ENCODE assay signal across 27 cellular contexts in genomic region chr14:39366460-39367386, GRCh38.
A peak's percentile ranks its signal among the peaks of the same experiment; 100 is the strongest.
DNase-seq lines count a peak whose midpoint lies in the region; ATAC-seq and TF ChIP-seq lines count a peak whose summit lies in the region.
"Had no signal": no experiment of that assay in that cellular context is flagged by ENCODE, and none has a peak within 500 bp of the region (broad histone marks: within the 10 kb centered on the region; RNA-seq: fewer than 3 reads in every experiment).

No MANE protein-coding gene starts in this region.

- no peak overlapping the region for H3K4me2 ChIP-seq in trophoblast cell (ENCODE audit: low read length)
- H3K4me2 ChIP-seq: hepatocyte, smooth muscle cell had no signal

- no peaks in the 10 kb centered on the region for H3K27me3 ChIP-seq in HUES48 (ENCODE audit: control insufficient read depth, insufficient read depth, low read length)
- H3K27me3 ChIP-seq in trophoblast cell (ENCODE audit: insufficient read depth, low read length): no peaks in the 10 kb centered on the region
- H3K27me3 ChIP-seq in vagina: no peaks in the 10 kb centered on the region
- H3K27me3 ChIP-seq: body of pancreas, esophagus muscularis mucosa, hepatocyte, testis had no signal

- H3K4ac ChIP-seq in trophoblast cell (ENCODE audit: low read depth, low read length): no peak overlapping the region

- peak overlapping the region; percentile 32 for H2AFZ ChIP-seq in trophoblast cell (ENCODE audit: insufficient read depth, low read length, poor library complexity)
- H2AFZ ChIP-seq: hepatocyte had no signal

- WGBS in trophoblast cell (ENCODE audit: extremely low coverage, insufficient coverage, insufficient read length): no CpG with 5 or more reads among the region's 10 CpGs

- POLR2A ChIA-PET in WTC11 (lab: Charles Lee): interaction anchor here (0.5 to 1.0 kb wide), 3 partner anchors 135 to 256 kb away, joined by 3 to 5 read pairs (median 4); no protein-coding TSS in a partner anchor

- peak overlapping the region; percentile 76; the same call in 1 of the 2 replicates for H3K27ac Mint-ChIP-seq in WTC11
- H3K27ac Mint-ChIP-seq: activated CD4-positive, alpha-beta T cell treated with anti-CD3 and anti-CD28 coated beads, Interleukin-2, amount 10 ng/mL, durations not matched to agents 7 days and 5 days; activated T-helper 1 cell treated with anti-CD3 and anti-CD28 coated beads, Interleukin-12 subunit alpha, Interleukin-12 subunit beta, Interleukin-2, Interleukin-4 antibody, amounts not matched to agents 30 ng/mL and 10 ng/mL and 1 ng/mL, durations not matched to agents 14 hours and 24 hours and 36 hours; stimulated activated memory B cell treated with anti-CD40 and anti-IgM and Interleukin-4, amounts not matched to agents 10 μg/mL and 1 μg/mL and 100 μg/mL, for 72 hours had no signal

- peak overlapping the region; percentile 36 for H2BK12ac ChIP-seq in trophoblast cell (ENCODE audit: low read length)

- H3K23ac ChIP-seq in trophoblast cell (ENCODE audit: low read length): peak overlapping the region; percentile 17

- H3K14ac ChIP-seq in trophoblast cell (ENCODE audit: low read length): peak overlapping the region; percentile 42

- H3K79me2 ChIP-seq in trophoblast cell (ENCODE audit: control insufficient read depth, insufficient read depth, low read length, poor library complexity): no peaks in the 10 kb centered on the region

- no peak overlapping the region for H2BK5ac ChIP-seq in trophoblast cell (ENCODE audit: low read depth, low read length, poor library complexity)

- CTCF ChIA-PET in WTC11 (lab: Charles Lee): interaction anchor here (0.7 to 1.3 kb wide), 4 partner anchors 135 to 196 kb away, joined by 3 to 6 read pairs (median 5); partner anchors contain the start of gene TRAPPC6B

- H3K27me3 Mint-ChIP-seq in WTC11 (ENCODE audit: low read depth): no peaks in the 10 kb centered on the region
- H3K27me3 Mint-ChIP-seq: activated CD4-positive, alpha-beta T cell treated with anti-CD3 and anti-CD28 coated beads, Interleukin-2, amount 10 ng/mL, durations not matched to agents 7 days and 5 days; effector memory CD8-positive, alpha-beta T cell; stimulated activated memory B cell treated with anti-CD40 and anti-IgM and Interleukin-4, amounts not matched to agents 10 μg/mL and 1 μg/mL and 100 μg/mL, for 72 hours had no signal

- H3K79me1 ChIP-seq in trophoblast cell (ENCODE audit: low read length): peaks cover 4% of the 10 kb centered on the region

- no peak overlapping the region for H3K4me3 ChIP-seq in HUES48 (ENCODE audit: low read depth, low read length)
- H3K4me3 ChIP-seq in trophoblast cell (ENCODE audit: low read depth, low read length): no peak overlapping the region
- no peak overlapping the region for H3K4me3 ChIP-seq in vagina
- H3K4me3 ChIP-seq: body of pancreas, esophagus muscularis mucosa, HAP-1, hepatocyte, smooth muscle cell, testis had no signal

- no peak overlapping the region for H2BK120ac ChIP-seq in trophoblast cell (ENCODE audit: insufficient read depth, low read length, poor library complexity)

- DNase-seq in WTC11 (ENCODE audit: low spot score) (no peak), left lobe of liver (ENCODE audit: low spot score) (no peak), trophoblast cell (no peak), vagina (ENCODE audit: extremely low spot score in 2 of 2) (no peak), NCI-H1092 treated with DMSO at 0.1 percent for 48 hours (lab: John Stamatoyannopoulos, UW) (no peak)
- no peak for DNase-seq in stimulated activated CD4-positive, alpha-beta T cell treated with anti-CD3 and anti-CD28 coated beads, Interleukin-1b, Interleukin-23, amount 100 ng/mL, for 48 hours
- DNase-seq: activated CD4-positive, alpha-beta T cell treated with anti-CD3 and anti-CD28 coated beads, Interleukin-2, amount 10 ng/mL, durations not matched to agents 7 days and 5 days; body of pancreas; Calu3; effector memory CD8-positive, alpha-beta T cell; foreskin melanocyte; NCI-H1105 treated with DMSO at 0.1 percent for 48 hours; NCI-H2029 treated with DMSO at 0.1 percent for 48 hours; NCI-H345; NCI-H748 treated with DMSO at 0.1 percent for 48 hours; testis had no signal

- peak overlapping the region; percentile 26 for H4K12ac ChIP-seq in trophoblast cell (ENCODE audit: low read depth, low read length)

- no peak overlapping the region for H3K4me3 Mint-ChIP-seq in WTC11
- H3K4me3 Mint-ChIP-seq: activated CD4-positive, alpha-beta T cell treated with anti-CD3 and anti-CD28 coated beads, Interleukin-2, amount 10 ng/mL, durations not matched to agents 7 days and 5 days; activated T-helper 1 cell treated with anti-CD3 and anti-CD28 coated beads, Interleukin-12 subunit alpha, Interleukin-12 subunit beta, Interleukin-2, Interleukin-4 antibody, amounts not matched to agents 30 ng/mL and 10 ng/mL and 1 ng/mL, durations not matched to agents 14 hours and 24 hours and 36 hours; CD14-positive monocyte; effector memory CD8-positive, alpha-beta T cell; stimulated activated memory B cell treated with anti-CD40 and anti-IgM and Interleukin-4, amounts not matched to agents 10 μg/mL and 1 μg/mL and 100 μg/mL, for 72 hours had no signal

- H4K91ac ChIP-seq in trophoblast cell (ENCODE audit: low read depth, low read length): no peak overlapping the region

- H2AK5ac ChIP-seq in trophoblast cell (ENCODE audit: low read length): no peak overlapping the region

- no peak for TF ChIP-seq CTCF in WTC11 (IDR thresholded peaks at IDR 0.05)
- no peak for TF ChIP-seq CTCF in vagina (IDR thresholded peaks at IDR 0.05)

- H3K9ac ChIP-seq in HUES48 (ENCODE audit: low read depth, low read length): no peak overlapping the region
- H3K9ac ChIP-seq in trophoblast cell (ENCODE audit: low read length): no peak overlapping the region

- TF ChIP-seq POLR2A in vagina (IDR thresholded peaks at IDR 0.05): no peak

- H3K18ac ChIP-seq in trophoblast cell (ENCODE audit: low read length): peak overlapping the region; percentile 61

- peak; percentile 25 for ATAC-seq in WTC11
- ATAC-seq in left lobe of liver: peak; percentile 44
- ATAC-seq: body of pancreas; effector memory CD8-positive, alpha-beta T cell; stimulated activated memory B cell treated with anti-CD40 and anti-IgM and Interleukin-4, amounts not matched to agents 10 μg/mL and 1 μg/mL and 100 μg/mL, for 72 hours had no signal

- H3K4me1 Mint-ChIP-seq in WTC11: peaks cover 35% of the 10 kb centered on the region
- H3K4me1 Mint-ChIP-seq: CD14-positive monocyte had no signal

- peaks cover 3% of the 10 kb centered on the region; the same call in 1 of the 2 replicates for H3K9me3 ChIP-seq in HUES48 (ENCODE audit: control insufficient read depth, insufficient read depth, low read length)
- no peaks in the 10 kb centered on the region for H3K9me3 ChIP-seq in trophoblast cell (ENCODE audit: insufficient read depth, low read depth, low read length)
- peaks cover 12% of the 10 kb centered on the region for H3K9me3 ChIP-seq in vagina
- H3K9me3 ChIP-seq: body of pancreas, HAP-1, testis had no signal

- intact Hi-C loops in vagina (cut with DNase I): no loop called here

- peak overlapping the region; percentile 53 for H3K27ac ChIP-seq in HUES48 (ENCODE audit: low read depth, low read length)
- no peak overlapping the region for H3K27ac ChIP-seq in trophoblast cell (ENCODE audit: low read depth, low read length)
- H3K27ac ChIP-seq in vagina: no peak overlapping the region
- H3K27ac ChIP-seq: body of pancreas, esophagus muscularis mucosa, hepatocyte, HL-60, RWPE1, testis, VCaP had no signal

- peaks cover 19% of the 10 kb centered on the region for H3K36me3 Mint-ChIP-seq in WTC11

- H3K9me3 Mint-ChIP-seq in WTC11: peaks cover 19% of the 10 kb centered on the region

- no peaks in the 10 kb centered on the region for H3K36me3 ChIP-seq in HUES48 (ENCODE audit: control insufficient read depth, insufficient read depth, low read length)
- H3K36me3 ChIP-seq in trophoblast cell (ENCODE audit: control insufficient read depth in 1 of 2, insufficient read depth in 2 of 2, low read length in 2 of 2): peaks cover 3% of the 10 kb centered on the region in 2 experiments
- peaks cover 0 to 14% of the 10 kb centered on the region in 2 donors for H3K36me3 ChIP-seq in vagina
- H3K36me3 ChIP-seq: HAP-1 had no signal

- H3K4me1 ChIP-seq in HUES48 (ENCODE audit: control insufficient read depth, insufficient read depth, low read length) (peaks cover 30% of the 10 kb centered on the region), trophoblast cell (ENCODE audit: control insufficient read depth in 1 of 2, insufficient read depth in 2 of 2, low read length in 2 of 2) (peaks cover 7 to 8% of the 10 kb centered on the region in 2 experiments), vagina (no peaks in the 10 kb centered on the region)
- H3K4me1 ChIP-seq: body of pancreas, testis had no signal

- H4K8ac ChIP-seq in trophoblast cell (ENCODE audit: low read depth, low read length): no peak overlapping the region

TF ChIP-seq in WTC11, 78 proteins besides CTCF, POLR2A, EP300 and RAD21 (continues in another document):
- TF ChIP-seq AR (CRISPR knock-in tag; IDR thresholded peaks at IDR 0.05) (no peak), TEAD1 (CRISPR knock-in tag; IDR thresholded peaks at IDR 0.05) (0 out of 2 replicates have a peak, but pooled peaks have one; percentile 31)
